Comparison of ENCODE assay signal across 13 cellular contexts in genomic region chr12:46260913-46261476, GRCh38. TPM values are rescaled to one million over a fixed set of nuclear protein-coding genes. Genes with fewer than 3 reads are reported as not detected.
DNase-seq lines count a peak whose midpoint lies in the region; ATAC-seq, FAIRE-seq and TF ChIP-seq lines count a peak whose summit lies in the region.
"Had no signal": no experiment of that assay in that cellular context is flagged by ENCODE, and none has a peak within 500 bp of the region (broad histone marks: within the 10 kb centered on the region; RNA-seq: fewer than 3 reads in every experiment).

No MANE protein-coding gene starts in this region.

- no peaks in the 10 kb centered on the region for H3K27me3 Mint-ChIP-seq in activated T-cell treated with anti-CD3 and anti-CD28 coated beads, Interleukin-2, amount 50 U/mL, for 72 hours (ENCODE audit: low read depth)

- no peak for ATAC-seq in activated T-cell treated with anti-CD3 and anti-CD28 coated beads, Interleukin-2, amount 50 U/mL, for 72 hours (replicated peaks in 1 of 2)
- ATAC-seq: sciatic nerve had no signal

- no peak for TF ChIP-seq EP300 in transverse colon (IDR thresholded peaks at IDR 0.05; ENCODE audit: low read depth)

- in situ Hi-C loops in transverse colon (cut with MboI; ENCODE audit: low pct_ligation_motif_present in 1 of 4, low pct_unique_long_range_greater_than_20kb in 1 of 4, low sequenced_read_pairs in 3 of 4): loop anchor here in 2 of 4 donors (10.0 to 25.0 kb wide), 2 partner anchors 46 to 99 kb away; no protein-coding TSS in a partner anchor

- H3K4me3 Mint-ChIP-seq in activated T-cell treated with anti-CD3 and anti-CD28 coated beads, Interleukin-2, amount 50 U/mL, for 72 hours: no peak overlapping the region
- H3K4me3 Mint-ChIP-seq: mesothelial cell of epicardium, WTC11 had no signal

- H3K4me3 ChIP-seq in iPS-18a (ENCODE audit: low read length): peak overlapping the region; percentile 45
- H3K4me3 ChIP-seq in transverse colon: no peak overlapping the region
- H3K4me3 ChIP-seq in OCI-LY7 (ENCODE audit: low read depth, low read length, poor library complexity, severe bottlenecking): no peak overlapping the region

- no peak overlapping the region for H3K9ac ChIP-seq in iPS-18a (ENCODE audit: low read length)

- CTCF ChIA-PET in RWPE1 (lab: Yijun Ruan, JAX) (interaction anchor here (0.5 to 0.6 kb wide), 2 partner anchors 95 to 960 kb away, joined by 3 to 5 read pairs; no protein-coding TSS in a partner anchor), OCI-LY7 (lab: Charles Lee; ENCODE audit: unreplicated experiment) (no interaction called here)

- no peak overlapping the region for H3K4me2 ChIP-seq in OCI-LY7 (ENCODE audit: low read length)

- no peak for DNase-seq in activated T-cell treated with anti-CD3 and anti-CD28 coated beads, Interleukin-2, amount 50 U/mL, for 72 hours
- DNase-seq in activated T-cell treated with anti-CD3 and anti-CD28 coated beads, Interleukin-2, amount 50 U/mL, for 1 hour: no peak
- DNase-seq in RWPE1 (ENCODE audit: low spot score) (peak; percentile 55), transverse colon (no peak), OCI-LY7 (ENCODE audit: low spot score) (no peak), frontal cortex (ENCODE audit: low spot score in 2 of 2) (no peak)
- DNase-seq in activated naive CD4-positive, alpha-beta T cell treated with Interleukin-2 at 50 U/mL for 16 hours: no peak
- DNase-seq: cerebellar nuclear complex, OCI-M1 had no signal

- FAIRE-seq in frontal cortex (lab: Jason Lieb, UNC): no peak

- no peaks in the 10 kb centered on the region for H3K9me2 ChIP-seq in OCI-LY7 (ENCODE audit: insufficient read depth, low read length)

- peaks cover 63% of the 10 kb centered on the region for H3K4me1 ChIP-seq in iPS-18a (ENCODE audit: control insufficient read depth, low read depth, low read length)
- H3K4me1 ChIP-seq in transverse colon: peaks cover 0 to 81% (median 42%) of the 10 kb centered on the region in 4 donors
- H3K4me1 ChIP-seq in OCI-LY7 (ENCODE audit: insufficient read depth, low read length, poor library complexity, severe bottlenecking): peaks cover 39% of the 10 kb centered on the region

- peaks cover 100% of the 10 kb centered on the region for H3K79me2 ChIP-seq in OCI-LY7 (ENCODE audit: insufficient read depth, low read depth, low read length)

- H3K9me3 Mint-ChIP-seq in activated T-cell treated with anti-CD3 and anti-CD28 coated beads, Interleukin-2, amount 50 U/mL, for 72 hours: no peaks in the 10 kb centered on the region
- H3K9me3 Mint-ChIP-seq: mesothelial cell of epicardium, WTC11 had no signal

- H3K27ac Mint-ChIP-seq in activated T-cell treated with anti-CD3 and anti-CD28 coated beads, Interleukin-2, amount 50 U/mL, for 72 hours: peak overlapping the region; percentile 35
- H3K27ac Mint-ChIP-seq: mesothelial cell of epicardium, WTC11 had no signal

- H3K36me3 ChIP-seq in iPS-18a (ENCODE audit: control insufficient read depth, low read depth, low read length): no peaks in the 10 kb centered on the region
- H3K36me3 ChIP-seq in transverse colon: no peaks in the 10 kb centered on the region
- peaks cover 95% of the 10 kb centered on the region for H3K36me3 ChIP-seq in OCI-LY7 (ENCODE audit: insufficient read depth, low read length)

- H3K27me3 ChIP-seq in iPS-18a (ENCODE audit: control insufficient read depth, insufficient read depth, low read length) (no peaks in the 10 kb centered on the region), transverse colon (no peaks in the 10 kb centered on the region)

- H4K20me1 ChIP-seq in OCI-LY7 (ENCODE audit: insufficient read depth, low read length): peaks cover 59% of the 10 kb centered on the region

- POLR2A ChIA-PET in RWPE1 (lab: Yijun Ruan, JAX; ENCODE audit: low non-redundant PET) (no interaction called here), OCI-LY7 (lab: Charles Lee) (interaction anchor here (0.7 to 1.0 kb wide), 2 partner anchors 44 to 1941 kb away, joined by 3 read pairs; no protein-coding TSS in a partner anchor)

- no TSS peak for BruUV-seq in OCI-LY7 (replicated peaks; lab: Mats Ljungman, UMichigan)

- peaks cover 27% of the 10 kb centered on the region for H3K4me1 Mint-ChIP-seq in activated T-cell treated with anti-CD3 and anti-CD28 coated beads, Interleukin-2, amount 50 U/mL, for 72 hours (ENCODE audit: low read depth)

- no peaks in the 10 kb centered on the region for H3K9me3 ChIP-seq in iPS-18a (ENCODE audit: control insufficient read depth, low read depth, low read length)
- no peaks in the 10 kb centered on the region for H3K9me3 ChIP-seq in transverse colon
- no peaks in the 10 kb centered on the region for H3K9me3 ChIP-seq in OCI-LY7 (ENCODE audit: low read length)

- H3K36me3 Mint-ChIP-seq in activated T-cell treated with anti-CD3 and anti-CD28 coated beads, Interleukin-2, amount 50 U/mL, for 72 hours (ENCODE audit: insufficient read depth in 2 of 2): peaks cover 6 to 22% of the 10 kb centered on the region in 2 donors

- intact Hi-C loops in transverse colon (cut with DNase I; ENCODE audit: low total_unique reads) (loop anchor here (10.0 kb wide), 2 partner anchors 106 to 124 kb away; no protein-coding TSS in a partner anchor), OCI-LY7 (cut with micrococcal nuclease; ENCODE audit: unreplicated experiment) (loop anchor here (10.0 kb wide), 1 partner anchor 954 kb away; no protein-coding TSS in a partner anchor)

- H3K27ac ChIP-seq in RWPE1 (no peak overlapping the region), iPS-18a (ENCODE audit: low read length) (no peak overlapping the region), transverse colon (peak overlapping the region; percentile 23 to 53 (median 42)), OCI-LY7 (ENCODE audit: low read depth, low read length, poor library complexity, severe bottlenecking) (no peak overlapping the region)

- no peak for TF ChIP-seq CTCF in RWPE1 (conservative IDR thresholded peaks at IDR 0.05; ENCODE audit: low read depth)
- TF ChIP-seq CTCF in transverse colon (IDR thresholded peaks at IDR 0.05): no peak
- TF ChIP-seq CTCF in OCI-LY7 (conservative IDR thresholded peaks at IDR 0.05; ENCODE audit: low read length): no peak

- no peak for TF ChIP-seq POLR2A in transverse colon (IDR thresholded peaks at IDR 0.05)

- H2AFZ ChIP-seq in OCI-LY7 (ENCODE audit: low read length): no peak overlapping the region

- WGBS in transverse colon (ENCODE audit: low coverage in 1 of 2), 2 donors: 59 to 63% methylated on average over 2 of the region's 2 CpGs

RNA-seq across cellular contexts. Expression of gene SLC38A1, which starts 7.8 kb away (rescaled TPM):
- 100 to 1,000 TPM; 265 to 277 TPM for total RNA-seq in activated T-cell treated with anti-CD3 and anti-CD28 coated beads, Interleukin-2, amount 50 U/mL, for 72 hours
- total RNA-seq in transverse colon: 100 to 1,000 TPM in 3 of 4 donors, 10 to 100 TPM in 1; 36.8 to 139 (median 117) TPM
- total RNA-seq in OCI-LY7 (2014; rRNA removed; shearing (Covaris generic)): 114 and 117 TPM in 2 replicates
- 163 and 165 TPM in 2 replicates for total RNA-seq in OCI-LY7 (2022)
- total RNA-seq in frontal cortex: 269 TPM

Comparison
In these comparisons a context has a peak if more than half of its experiments do, and no peak if none do; other contexts are left out.
1. H3K27ac ChIP-seq: peak in transverse colon (4 of 4); none in RWPE1 (single experiment), iPS-18a (single experiment) and OCI-LY7 (single experiment).